In the genomic region with DNA sequence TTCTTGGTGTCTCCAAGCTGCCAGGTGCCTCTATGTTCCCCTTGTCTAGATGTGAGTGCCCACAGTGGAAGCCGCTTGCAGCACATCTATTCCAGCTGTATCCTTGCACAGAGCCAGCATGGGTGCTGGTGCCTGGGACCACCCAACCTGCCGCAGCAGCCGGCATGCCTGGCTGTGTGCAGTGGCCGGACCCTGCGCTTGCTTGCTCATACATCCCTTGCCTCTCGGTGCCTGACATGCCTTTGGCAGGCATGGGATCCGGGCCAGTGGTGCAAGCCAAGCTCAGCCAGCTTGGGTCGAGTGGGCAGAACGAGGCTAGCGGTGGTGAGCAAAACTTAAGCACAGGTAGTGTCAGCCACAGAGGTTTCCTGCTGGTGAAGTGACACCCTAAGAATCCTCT, we compare ENCODE assay signal across 23 cellular contexts.
"Had no signal": no experiment of that assay in that cellular context is flagged by ENCODE, and none has a peak within 500 bp of the region (broad histone marks: within the 10 kb centered on the region; RNA-seq: fewer than 3 reads in every experiment).

No MANE protein-coding gene starts in this region.

- DNase-seq: colonic mucosa; cortex of kidney; dermis blood vessel endothelial cell; dorsolateral prefrontal cortex; effector CD4-positive, alpha-beta T cell; effector CD8-positive, alpha-beta T cell; effector memory CD4-positive, alpha-beta T cell; effector memory CD8-positive, alpha-beta T cell; endodermal cell; erythroblast; esophagus squamous epithelium; foreskin keratinocyte; foreskin melanocyte; gastrocnemius medialis; glutamatergic neuron; head of caudate nucleus; heart left ventricle had no signal

- H3K4me1 Mint-ChIP-seq: endodermal cell had no signal

- ATAC-seq: effector memory CD8-positive, alpha-beta T cell; esophagus mucosa; foreskin keratinocyte; gastrocnemius medialis; gastroesophageal sphincter; heart left ventricle had no signal

- H3K27me3 Mint-ChIP-seq: dendritic cell treated with granulocyte-macrophage colony-stimulating factor and Interleukin-4, amounts not matched to agents 40 ng/mL and 50 ng/mL, for 4 days; effector memory CD8-positive, alpha-beta T cell had no signal

- H3K27ac Mint-ChIP-seq: dendritic cell treated with granulocyte-macrophage colony-stimulating factor and Interleukin-4, amounts not matched to agents 40 ng/mL and 50 ng/mL, for 4 days; effector memory CD8-positive, alpha-beta T cell; endodermal cell had no signal

- H3K4me3 ChIP-seq: colonic mucosa, coronary artery, dorsolateral prefrontal cortex, esophagus muscularis mucosa, esophagus squamous epithelium, gastrocnemius medialis, gastroesophageal sphincter, heart left ventricle had no signal

- H3K9me3 ChIP-seq: colonic mucosa, esophagus muscularis mucosa, gastrocnemius medialis had no signal

- H3K36me3 ChIP-seq: colonic mucosa, esophagus muscularis mucosa, esophagus squamous epithelium, gastrocnemius medialis, gastroesophageal sphincter, heart left ventricle had no signal

- H3K27me3 ChIP-seq: colonic mucosa, esophagus muscularis mucosa, esophagus squamous epithelium, foreskin keratinocyte, gastrocnemius medialis, gastroesophageal sphincter, heart left ventricle had no signal

- H3K4me3 Mint-ChIP-seq: dendritic cell treated with granulocyte-macrophage colony-stimulating factor and Interleukin-4, amounts not matched to agents 40 ng/mL and 50 ng/mL, for 4 days; effector memory CD8-positive, alpha-beta T cell; endodermal cell had no signal

- H3K27ac ChIP-seq: colonic mucosa, coronary artery, dorsolateral prefrontal cortex, epithelial cell of prostate, esophagus muscularis mucosa, esophagus squamous epithelium, foreskin keratinocyte, gastrocnemius medialis, gastroesophageal sphincter, heart left ventricle had no signal

- H3K4me1 ChIP-seq: colonic mucosa, esophagus muscularis mucosa, esophagus squamous epithelium, foreskin keratinocyte, gastrocnemius medialis, gastroesophageal sphincter, heart left ventricle had no signal
